Comparison of ENCODE assay signal across 10 cellular contexts in the genomic region with DNA sequence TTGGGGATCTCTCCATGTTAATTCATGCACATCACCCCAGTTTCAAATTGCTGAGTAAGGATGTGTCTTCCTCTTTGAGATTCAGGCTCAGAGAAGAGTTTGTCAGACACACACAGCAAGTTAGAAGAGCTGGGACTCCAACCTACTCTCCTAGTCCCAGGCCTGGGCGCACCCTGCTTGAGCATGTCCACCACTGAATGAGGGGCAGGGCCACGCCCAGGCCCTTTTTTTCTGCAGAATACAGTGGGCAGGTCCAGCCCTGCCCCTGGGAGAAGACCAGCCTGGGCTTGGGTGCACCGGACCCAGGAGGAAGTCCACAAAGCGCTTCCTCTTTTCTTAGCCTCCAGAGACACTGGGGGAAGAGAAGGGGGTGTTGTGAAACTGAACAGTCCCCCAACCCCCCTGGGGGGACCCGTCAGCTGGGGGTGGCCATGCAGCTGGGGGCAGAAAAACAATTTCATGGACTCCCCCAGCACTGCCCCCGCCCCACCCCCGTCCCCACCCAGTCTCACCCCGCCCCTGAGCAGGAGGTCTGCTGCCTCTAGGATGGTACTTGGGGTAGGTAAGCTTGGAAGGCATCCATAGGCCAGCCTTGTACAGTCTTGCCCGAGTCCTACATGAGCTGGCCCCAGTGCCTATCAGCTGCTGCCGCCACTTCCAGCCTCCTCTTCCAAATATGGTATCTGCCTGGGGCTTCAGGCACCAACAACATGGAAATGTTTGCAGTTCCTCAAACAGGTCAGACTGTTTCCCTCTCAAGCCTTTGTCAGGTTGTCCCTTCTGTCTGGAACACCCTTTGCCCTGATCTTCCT. TPM values are rescaled to one million over a fixed set of nuclear protein-coding genes. Genes with fewer than 3 reads are reported as not detected.
A peak's percentile ranks its signal among the peaks of the same experiment; 100 is the strongest.
DNase-seq lines count a peak whose midpoint lies in the region; ATAC-seq and TF ChIP-seq lines count a peak whose summit lies in the region.
"Had no signal": no experiment of that assay in that cellular context is flagged by ENCODE, and none has a peak within 500 bp of the region (broad histone marks: within the 10 kb centered on the region; RNA-seq: fewer than 3 reads in every experiment).

No MANE protein-coding gene starts in this region.

- no peaks in the 10 kb centered on the region for H3K36me3 Mint-ChIP-seq in activated naive CD8-positive, alpha-beta T cell treated with anti-CD3 and anti-CD28 coated beads, Interleukin-2, amount 50 U/mL, for 24 hours (ENCODE audit: low read depth)
- H3K36me3 Mint-ChIP-seq in activated naive CD8-positive, alpha-beta T cell treated with anti-CD3 and anti-CD28 coated beads for 36 hours = no peaks in the 10 kb centered on the region
- H3K36me3 Mint-ChIP-seq: CD8-positive, alpha-beta memory T cell had no signal

- H3K9me3 Mint-ChIP-seq in activated naive CD8-positive, alpha-beta T cell treated with anti-CD3 and anti-CD28 coated beads, Interleukin-2, amount 50 U/mL, for 24 hours = no peaks in the 10 kb centered on the region
- no peaks in the 10 kb centered on the region for H3K9me3 Mint-ChIP-seq in activated naive CD8-positive, alpha-beta T cell treated with anti-CD3 and anti-CD28 coated beads for 36 hours
- H3K9me3 Mint-ChIP-seq: CD8-positive, alpha-beta memory T cell had no signal

- no peak overlapping the region for H3K27ac Mint-ChIP-seq in activated naive CD8-positive, alpha-beta T cell treated with anti-CD3 and anti-CD28 coated beads, Interleukin-2, amount 50 U/mL, for 24 hours
- no peak overlapping the region for H3K27ac Mint-ChIP-seq in activated naive CD8-positive, alpha-beta T cell treated with anti-CD3 and anti-CD28 coated beads for 36 hours
- H3K27ac Mint-ChIP-seq: CD8-positive, alpha-beta memory T cell had no signal

- H3K4me3 Mint-ChIP-seq in activated naive CD8-positive, alpha-beta T cell treated with anti-CD3 and anti-CD28 coated beads, Interleukin-2, amount 50 U/mL, for 24 hours = no peak overlapping the region
- H3K4me3 Mint-ChIP-seq in activated naive CD8-positive, alpha-beta T cell treated with anti-CD3 and anti-CD28 coated beads for 36 hours = no peak overlapping the region
- H3K4me3 Mint-ChIP-seq: CD8-positive, alpha-beta memory T cell had no signal

- peaks cover 9% of the 10 kb centered on the region for H3K4me1 Mint-ChIP-seq in activated naive CD8-positive, alpha-beta T cell treated with anti-CD3 and anti-CD28 coated beads, Interleukin-2, amount 50 U/mL, for 24 hours
- no peaks in the 10 kb centered on the region for H3K4me1 Mint-ChIP-seq in activated naive CD8-positive, alpha-beta T cell treated with anti-CD3 and anti-CD28 coated beads for 36 hours
- H3K4me1 Mint-ChIP-seq: CD8-positive, alpha-beta memory T cell had no signal

- H3K27me3 ChIP-seq in gastroesophageal sphincter (peaks cover 68% of the 10 kb centered on the region), tibial artery (peaks cover 0 to 36% of the 10 kb centered on the region in 2 donors), sigmoid colon (peaks cover 3 to 41% (median 6%) of the 10 kb centered on the region in 3 donors)

- no peaks in the 10 kb centered on the region for H3K4me1 ChIP-seq in gastroesophageal sphincter
- no peaks in the 10 kb centered on the region for H3K4me1 ChIP-seq in tibial artery
- no peaks in the 10 kb centered on the region for H3K4me1 ChIP-seq in sigmoid colon

- H3K27me3 Mint-ChIP-seq in activated naive CD8-positive, alpha-beta T cell treated with anti-CD3 and anti-CD28 coated beads, Interleukin-2, amount 50 U/mL, for 24 hours = peaks cover 41% of the 10 kb centered on the region
- H3K27me3 Mint-ChIP-seq in activated naive CD8-positive, alpha-beta T cell treated with anti-CD3 and anti-CD28 coated beads for 36 hours = peaks cover 46% of the 10 kb centered on the region

- peak overlapping the region; percentile 13 for H3K4me3 ChIP-seq in NB4 (ENCODE audit: low read depth, low read length)
- no peak overlapping the region for H3K4me3 ChIP-seq in gastroesophageal sphincter
- no peak overlapping the region for H3K4me3 ChIP-seq in tibial artery
- H3K4me3 ChIP-seq in sigmoid colon = no peak overlapping the region

- WGBS in gastroesophageal sphincter (ENCODE audit: low coverage in 1 of 2), 2 donors = 20 to 80% methylated on average over 1 to 2 of the region's 10 CpGs
- WGBS in sigmoid colon, 2 donors = 40 to 43% methylated on average over 10 of the region's 10 CpGs

- no peaks in the 10 kb centered on the region for H3K36me3 ChIP-seq in gastroesophageal sphincter
- H3K36me3 ChIP-seq in tibial artery = no peaks in the 10 kb centered on the region
- H3K36me3 ChIP-seq in sigmoid colon = no peaks in the 10 kb centered on the region

- H3K9me3 ChIP-seq in gastroesophageal sphincter (peaks cover 0 to 4% (median 0%) of the 10 kb centered on the region in 3 donors), tibial artery (no peaks in the 10 kb centered on the region), sigmoid colon (no peaks in the 10 kb centered on the region)

- TF ChIP-seq EP300 in gastroesophageal sphincter (IDR thresholded peaks at IDR 0.05) (no peak), sigmoid colon (IDR thresholded peaks at IDR 0.05) (no peak)

- peak; percentile 40 for ATAC-seq in activated naive CD8-positive, alpha-beta T cell treated with anti-CD3 and anti-CD28 coated beads, Interleukin-2, amount 50 U/mL, for 24 hours
- peak; percentile 86 for ATAC-seq in gastroesophageal sphincter

- H3K27ac ChIP-seq in gastroesophageal sphincter (peak overlapping the region in 1 of 4 donors; percentile 37), tibial artery (no peak overlapping the region), sigmoid colon (no peak overlapping the region)

- TF ChIP-seq CTCF in NB4 (IDR thresholded peaks at IDR 0.05; ENCODE audit: low read depth, low read length) (no peak), gastroesophageal sphincter (IDR thresholded peaks at IDR 0.05) (no peak), tibial artery (IDR thresholded peaks at IDR 0.05) (no peak), sigmoid colon (IDR thresholded peaks at IDR 0.05) (no peak)

- DNase-seq in activated naive CD8-positive, alpha-beta T cell treated with anti-CD3 and anti-CD28 coated beads, Interleukin-2, amount 50 U/mL, for 24 hours = peak; percentile 13
- DNase-seq in activated naive CD8-positive, alpha-beta T cell treated with anti-CD3 and anti-CD28 coated beads for 36 hours = no peak
- peak; percentile 95 for DNase-seq in NB4 (ENCODE audit: low read depth)
- DNase-seq in tibial artery = peak; percentile 61 to 77
- no peak for DNase-seq in sigmoid colon
- DNase-seq in NCI-H1092 (lab: John Stamatoyannopoulos, UW) = no peak
- no peak for DNase-seq in NCI-H2196 treated with DMSO at 0.1 percent for 48 hours (lab: John Stamatoyannopoulos, UW; ENCODE audit: unreplicated experiment)
- DNase-seq: CD8-positive, alpha-beta memory T cell had no signal

- intact Hi-C loops in tibial artery (cut with DNase I; ENCODE audit: low total_unique reads) = no loop called here
- intact Hi-C loops in sigmoid colon (cut with DNase I) = no loop called here

- TF ChIP-seq POLR2A in NB4 (IDR thresholded peaks at IDR 0.05; ENCODE audit: extremely low read depth, insufficient read length) (no peak), gastroesophageal sphincter (IDR thresholded peaks at IDR 0.05) (no peak), sigmoid colon (IDR thresholded peaks at IDR 0.05) (no peak)

RNA-seq across cellular contexts. Expression of a gene that starts 11.7 kb away (rescaled TPM):
- not detected for total RNA-seq in activated naive CD8-positive, alpha-beta T cell treated with anti-CD3 and anti-CD28 coated beads for 36 hours
- total RNA-seq in gastroesophageal sphincter = 10 to 100 TPM in 2 of 4 donors, 1 to 10 TPM in 2; 2.6 to 31.8 (median 10.2) TPM
- total RNA-seq in sigmoid colon = 10 to 100 TPM in 2 of 4 donors, 1 to 10 TPM in 2; 8.6 to 28.0 (median 10.7) TPM
- 10 to 100 TPM; 17.5 to 25.8 (median 20.6) TPM for polyA plus RNA-seq in sigmoid colon
- total RNA-seq: osteocyte had no signal
- polyA plus RNA-seq: CD8-positive, alpha-beta memory T cell had no signal

RNA-seq across cellular contexts. Expression of a gene that starts 30.1 kb away (rescaled TPM):
- not detected for total RNA-seq in activated naive CD8-positive, alpha-beta T cell treated with anti-CD3 and anti-CD28 coated beads for 36 hours
- total RNA-seq in gastroesophageal sphincter = 1 to 10 TPM; 3.0 to 9.3 (median 5.6) TPM
- total RNA-seq in sigmoid colon = 1 to 10 TPM; 2.3 to 5.8 (median 4.0) TPM
- 1 to 10 TPM in 2 of 3 donors, under 1 TPM in 1; 0.46 to 2.5 (median 1.2) TPM for polyA plus RNA-seq in sigmoid colon
- total RNA-seq: CD8-positive, alpha-beta memory T cell; osteocyte had no signal
- polyA plus RNA-seq: CD8-positive, alpha-beta memory T cell had no signal

Comparison
In these comparisons a context has a peak if more than half of its experiments do, and no peak if none do; other contexts are left out.
1. DNase-seq: peak in activated naive CD8-positive, alpha-beta T cell treated with anti-CD3 and anti-CD28 coated beads, Interleukin-2, amount 50 U/mL, for 24 hours (single experiment), NB4 (single experiment) and tibial artery (2 of 2); none in activated naive CD8-positive, alpha-beta T cell treated with anti-CD3 and anti-CD28 coated beads for 36 hours (single experiment), sigmoid colon (single experiment), NCI-H1092 (single experiment) and NCI-H2196 treated with DMSO at 0.1 percent for 48 hours (single experiment).